In the genomic region with DNA sequence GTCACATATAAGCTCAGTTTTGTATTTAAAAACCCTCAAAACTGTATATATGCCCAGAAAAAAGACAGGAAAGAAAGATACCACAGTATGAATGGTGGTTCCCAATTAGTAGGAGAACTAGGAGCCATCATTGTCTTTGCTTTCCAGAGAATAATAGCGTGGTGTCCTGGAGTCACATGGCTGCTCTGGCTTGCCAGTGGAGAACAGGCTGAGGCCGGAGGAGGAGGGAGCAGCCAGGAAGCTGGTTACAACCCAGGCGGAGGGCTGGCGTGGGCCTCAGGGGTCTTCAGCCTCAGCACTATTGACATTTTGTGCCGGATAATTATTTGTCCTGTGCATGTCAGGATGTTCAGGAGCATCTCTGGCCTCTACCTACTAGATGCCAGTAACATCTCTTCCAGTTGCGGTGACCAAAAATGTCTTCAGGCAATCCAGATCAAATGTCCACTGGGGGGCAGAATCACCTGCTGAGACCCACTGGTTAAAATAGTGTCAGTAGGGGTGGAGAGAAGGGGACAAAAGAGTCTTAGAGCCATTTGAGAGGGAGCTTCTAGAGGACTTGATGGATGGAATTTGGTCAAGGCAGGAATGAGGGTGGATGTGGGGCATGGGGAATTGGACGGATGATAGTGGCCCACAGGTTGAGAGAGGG, we compare ENCODE assay signal across 12 cellular contexts.
DNase-seq lines count a peak whose midpoint lies in the region; ATAC-seq and TF ChIP-seq lines count a peak whose summit lies in the region.
"Had no signal": no experiment of that assay in that cellular context is flagged by ENCODE, and none has a peak within 500 bp of the region (broad histone marks: within the 10 kb centered on the region; RNA-seq: fewer than 3 reads in every experiment).

No MANE protein-coding gene starts in this region.

- in situ Hi-C loops in transverse colon (cut with MboI; ENCODE audit: low pct_ligation_motif_present in 1 of 4, low pct_unique_long_range_greater_than_20kb in 1 of 4, low sequenced_read_pairs in 3 of 4), result no loop called here

- intact Hi-C loops in heart left ventricle (cut with DNase I) (no loop called here), left ventricle myocardium superior (cut with micrococcal nuclease) (no loop called here), transverse colon (cut with DNase I; ENCODE audit: low total_unique reads) (no loop called here)
- intact Hi-C loops in activated T-helper 1 cell treated with anti-CD3 and anti-CD28 coated beads, Interleukin-12 subunit alpha, Interleukin-12 subunit beta, Interleukin-2, Interleukin-4 antibody, amounts not matched to agents 30 ng/mL and 10 ng/mL and 1 ng/mL, durations not matched to agents 14 hours and 24 hours and 36 hours (cut with micrococcal nuclease), result no loop called here

- no peaks in the 10 kb centered on the region for H3K36me3 Mint-ChIP-seq in activated T-helper 1 cell treated with anti-CD3 and anti-CD28 coated beads, Interleukin-12 subunit alpha, Interleukin-12 subunit beta, Interleukin-2, Interleukin-4 antibody, amounts not matched to agents 30 ng/mL and 10 ng/mL and 1 ng/mL, durations not matched to agents 14 hours and 24 hours and 36 hours (ENCODE audit: low read depth)
- H3K36me3 Mint-ChIP-seq: activated naive CD4-positive, alpha-beta T cell treated with anti-CD3 and anti-CD28 coated beads, Interleukin-2, amount 50 U/mL, for 24 hours; CD4-positive, CD25-positive, alpha-beta regulatory T cell had no signal

- no peak overlapping the region for H3K4me3 Mint-ChIP-seq in activated T-helper 1 cell treated with anti-CD3 and anti-CD28 coated beads, Interleukin-12 subunit alpha, Interleukin-12 subunit beta, Interleukin-2, Interleukin-4 antibody, amounts not matched to agents 30 ng/mL and 10 ng/mL and 1 ng/mL, durations not matched to agents 14 hours and 24 hours and 36 hours
- H3K4me3 Mint-ChIP-seq: activated naive CD4-positive, alpha-beta T cell treated with anti-CD3 and anti-CD28 coated beads, Interleukin-2, amount 50 U/mL, for 24 hours; CD4-positive, CD25-positive, alpha-beta regulatory T cell; T-helper 2 cell treated with Interferon-gamma antibody and Interleukin-4, amounts not matched to agents 5 μg/mL and 100 μg/mL, for 36 hours had no signal

- H3K56ac ChIP-seq in mesendoderm (ENCODE audit: low read length), result no peak overlapping the region

- TF ChIP-seq EP300 in transverse colon (IDR thresholded peaks at IDR 0.05; ENCODE audit: low read depth), result no peak

- no peak overlapping the region for H3K9ac ChIP-seq in mesendoderm (ENCODE audit: low read length)

- TF ChIP-seq POLR2A in heart left ventricle (IDR thresholded peaks at IDR 0.05), result no peak
- TF ChIP-seq POLR2A in transverse colon (IDR thresholded peaks at IDR 0.05), result no peak

- H3K27me3 ChIP-seq in heart left ventricle (no peaks in the 10 kb centered on the region), mesendoderm (ENCODE audit: insufficient read depth, low read length, poor library complexity) (no peaks in the 10 kb centered on the region), transverse colon (no peaks in the 10 kb centered on the region)

- no peaks in the 10 kb centered on the region for H3K9me3 Mint-ChIP-seq in activated T-helper 1 cell treated with anti-CD3 and anti-CD28 coated beads, Interleukin-12 subunit alpha, Interleukin-12 subunit beta, Interleukin-2, Interleukin-4 antibody, amounts not matched to agents 30 ng/mL and 10 ng/mL and 1 ng/mL, durations not matched to agents 14 hours and 24 hours and 36 hours
- H3K9me3 Mint-ChIP-seq: activated naive CD4-positive, alpha-beta T cell treated with anti-CD3 and anti-CD28 coated beads, Interleukin-2, amount 50 U/mL, for 24 hours; CD4-positive, CD25-positive, alpha-beta regulatory T cell; T-helper 2 cell treated with Interferon-gamma antibody and Interleukin-4, amounts not matched to agents 5 μg/mL and 100 μg/mL, for 36 hours had no signal

- H3K18ac ChIP-seq in mesendoderm (ENCODE audit: low read length), result no peak overlapping the region

- no peak overlapping the region for H3K27ac Mint-ChIP-seq in activated T-helper 1 cell treated with anti-CD3 and anti-CD28 coated beads, Interleukin-12 subunit alpha, Interleukin-12 subunit beta, Interleukin-2, Interleukin-4 antibody, amounts not matched to agents 30 ng/mL and 10 ng/mL and 1 ng/mL, durations not matched to agents 14 hours and 24 hours and 36 hours
- H3K27ac Mint-ChIP-seq: activated naive CD4-positive, alpha-beta T cell treated with anti-CD3 and anti-CD28 coated beads, Interleukin-2, amount 50 U/mL, for 24 hours; CD4-positive, CD25-positive, alpha-beta regulatory T cell; T-helper 2 cell treated with Interferon-gamma antibody and Interleukin-4, amounts not matched to agents 5 μg/mL and 100 μg/mL, for 36 hours had no signal

- peak overlapping the region in 11 of 12 donors; percentile 37 to 89 (median 66) for H3K27ac ChIP-seq in heart left ventricle
- H3K27ac ChIP-seq in mesendoderm (ENCODE audit: low read depth, low read length), result no peak overlapping the region
- peak overlapping the region; percentile 77 to 87 (median 82) for H3K27ac ChIP-seq in transverse colon

- no peak overlapping the region for H3K4ac ChIP-seq in mesendoderm (ENCODE audit: low read depth, low read length)

- H3K9me3 ChIP-seq in heart left ventricle, result no peaks in the 10 kb centered on the region
- H3K9me3 ChIP-seq in transverse colon, result no peaks in the 10 kb centered on the region

- ATAC-seq in heart left ventricle, result no peak
- ATAC-seq in left ventricle myocardium superior, result no peak

- no peaks in the 10 kb centered on the region for H3K4me1 Mint-ChIP-seq in activated T-helper 1 cell treated with anti-CD3 and anti-CD28 coated beads, Interleukin-12 subunit alpha, Interleukin-12 subunit beta, Interleukin-2, Interleukin-4 antibody, amounts not matched to agents 30 ng/mL and 10 ng/mL and 1 ng/mL, durations not matched to agents 14 hours and 24 hours and 36 hours (ENCODE audit: low read depth)
- H3K4me1 Mint-ChIP-seq: activated naive CD4-positive, alpha-beta T cell treated with anti-CD3 and anti-CD28 coated beads, Interleukin-2, amount 50 U/mL, for 24 hours; CD4-positive, CD25-positive, alpha-beta regulatory T cell had no signal

- H3K36me3 ChIP-seq in heart left ventricle, result no peaks in the 10 kb centered on the region
- no peaks in the 10 kb centered on the region for H3K36me3 ChIP-seq in mesendoderm (ENCODE audit: control insufficient read depth, insufficient read depth, low read length)
- no peaks in the 10 kb centered on the region for H3K36me3 ChIP-seq in transverse colon

- H4K8ac ChIP-seq in mesendoderm (ENCODE audit: low read depth, low read length), result no peak overlapping the region

- no peak overlapping the region for H3K4me2 ChIP-seq in mesendoderm (ENCODE audit: low read length)

- no peak overlapping the region for H2BK120ac ChIP-seq in mesendoderm (ENCODE audit: low read depth, low read length)

- H2BK15ac ChIP-seq in mesendoderm (replicated peaks; ENCODE audit: low read depth), result no peak overlapping the region

- no peak overlapping the region for H2AK5ac ChIP-seq in mesendoderm (ENCODE audit: low read length)

- peaks cover 2% of the 10 kb centered on the region for H3K79me2 ChIP-seq in mesendoderm (ENCODE audit: control insufficient read depth, insufficient read depth, low read length)

- no peak overlapping the region for H4K5ac ChIP-seq in mesendoderm (ENCODE audit: low read length)

- H2BK5ac ChIP-seq in mesendoderm (ENCODE audit: low read length), result no peak overlapping the region

- no peak overlapping the region for H3K4me3 ChIP-seq in heart left ventricle
- no peak overlapping the region for H3K4me3 ChIP-seq in mesendoderm (ENCODE audit: low read length)
- no peak overlapping the region for H3K4me3 ChIP-seq in transverse colon

- WGBS in heart left ventricle, 4 donors, result 72 to 94% (median 87%) methylated on average over 7 of the region's 7 CpGs
- no CpG with 5 or more reads among the region's 7 CpGs for WGBS in mesendoderm (ENCODE audit: extremely low coverage, insufficient coverage, low lambda C conversion rate)
- WGBS in transverse colon (ENCODE audit: low coverage in 1 of 2), 2 donors, result 53 to 82% methylated on average over 2 to 7 of the region's 7 CpGs

- no peaks in the 10 kb centered on the region for H3K27me3 Mint-ChIP-seq in activated T-helper 1 cell treated with anti-CD3 and anti-CD28 coated beads, Interleukin-12 subunit alpha, Interleukin-12 subunit beta, Interleukin-2, Interleukin-4 antibody, amounts not matched to agents 30 ng/mL and 10 ng/mL and 1 ng/mL, durations not matched to agents 14 hours and 24 hours and 36 hours (ENCODE audit: insufficient read depth)
- H3K27me3 Mint-ChIP-seq: CD4-positive, CD25-positive, alpha-beta regulatory T cell had no signal

- peaks cover 12% of the 10 kb centered on the region for H3K79me1 ChIP-seq in mesendoderm (ENCODE audit: low read length)

- no peak overlapping the region for H3K23ac ChIP-seq in mesendoderm (ENCODE audit: low read length)

- H3K4me1 ChIP-seq in heart left ventricle (peaks cover 7 to 61% (median 38%) of the 10 kb centered on the region in 12 donors), mesendoderm (ENCODE audit: control insufficient read depth, low read depth, low read length) (no peaks in the 10 kb centered on the region), transverse colon (peaks cover 28 to 49% (median 31%) of the 10 kb centered on the region in 4 donors)

- DNase-seq in heart left ventricle, result no peak
- DNase-seq in left ventricle myocardium superior, result no peak
- DNase-seq in anterior cingulate cortex (lab: John Stamatoyannopoulos, UW), result peak in 46 of 58 donors; percentile 5 to 84 (median 52)
- peak; percentile 56 for DNase-seq in mesendoderm
- DNase-seq in transverse colon, result no peak
- DNase-seq in stimulated activated CD4-positive, alpha-beta T cell treated with anti-CD3 and anti-CD28 coated beads, Interleukin-15, amount 100 ng/mL, for 24 hours, result no peak
- no peak for DNase-seq in NCI-H2081 (lab: John Stamatoyannopoulos, UW)
- no peak for DNase-seq in activated T-helper 1 cell treated with anti-CD3 and anti-CD28 coated beads, Interleukin-12 subunit alpha, Interleukin-12 subunit beta, Interleukin-2, Interleukin-4 antibody, amounts not matched to agents 30 ng/mL and 10 ng/mL and 1 ng/mL, durations not matched to agents 14 hours and 24 hours and 36 hours (ENCODE audit: low spot score)
- DNase-seq: CD4-positive, CD25-positive, alpha-beta regulatory T cell; NCI-H2081 treated with DMSO at 0.1 percent for 48 hours had no signal

- TF ChIP-seq CTCF in heart left ventricle (IDR thresholded peaks at IDR 0.05), result peak in 1 of 12 donors; percentile 17
- no peak for TF ChIP-seq CTCF in transverse colon (IDR thresholded peaks at IDR 0.05)

Comparison
In these comparisons a context has a peak if more than half of its experiments do, and no peak if none do; other contexts are left out.
1. DNase-seq: peak in anterior cingulate cortex (46 of 58) and mesendoderm (single experiment); none in heart left ventricle (0 of 5), left ventricle myocardium superior (single experiment), transverse colon (single experiment), stimulated activated CD4-positive, alpha-beta T cell treated with anti-CD3 and anti-CD28 coated beads, Interleukin-15, amount 100 ng/mL, for 24 hours (single experiment), NCI-H2081 (0 of 2) and activated T-helper 1 cell treated with anti-CD3 and anti-CD28 coated beads, Interleukin-12 subunit alpha, Interleukin-12 subunit beta, Interleukin-2, Interleukin-4 antibody, amounts not matched to agents 30 ng/mL and 10 ng/mL and 1 ng/mL, durations not matched to agents 14 hours and 24 hours and 36 hours (single experiment).